Comparison of ENCODE assay signal across 8 cellular contexts in genomic region chr20:58051367-58051766, GRCh38.
"Had no signal": no experiment of that assay in that cellular context is flagged by ENCODE, and none has a peak within 500 bp of the region (broad histone marks: within the 10 kb centered on the region; RNA-seq: fewer than 3 reads in every experiment).

No MANE protein-coding gene starts in this region.

- DNase-seq: GDM1, GF-D8 had no signal

- ATAC-seq: GM12878 had no signal

- H3K4me3 ChIP-seq: GM12878 had no signal

- FAIRE-seq: G401.6, GM12878, GM12891, GM12892, GM18507, GM19239 had no signal
